In the genomic region with DNA sequence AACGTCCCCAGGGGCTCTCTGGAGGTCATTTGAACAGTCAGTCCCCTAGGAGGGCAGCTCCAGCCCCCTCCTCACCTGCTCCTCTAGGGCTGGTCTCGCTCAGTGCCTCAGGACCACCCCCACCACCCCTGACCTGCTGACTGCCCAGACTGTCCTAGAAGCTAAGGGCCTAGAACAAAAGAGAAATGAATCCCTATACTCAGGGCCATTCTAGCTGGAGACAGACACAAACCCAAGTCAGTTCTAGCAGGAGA, we compare ENCODE assay signal across 27 cellular contexts.
DNase-seq lines count a peak whose midpoint lies in the region; ATAC-seq, FAIRE-seq and TF ChIP-seq lines count a peak whose summit lies in the region.
"Had no signal": no experiment of that assay in that cellular context is flagged by ENCODE, and none has a peak within 500 bp of the region (broad histone marks: within the 10 kb centered on the region; RNA-seq: fewer than 3 reads in every experiment).

No MANE protein-coding gene starts in this region.

- no peaks in the 10 kb centered on the region for H3K23me2 ChIP-seq in H1 (ENCODE audit: low read depth, low read length)

- H3K27me3 ChIP-seq in left ventricle myocardium inferior (ENCODE audit: low read depth) (no peaks in the 10 kb centered on the region), H1 (replicated peaks in 1 of 4; ENCODE audit: control insufficient read depth in 3 of 4, extremely low read depth in 1 of 4, insufficient read depth in 3 of 4, low read length in 3 of 4) (no peaks in the 10 kb centered on the region; a peak in 3 of 7 replicates), upper lobe of right lung (no peaks in the 10 kb centered on the region), GM23248 (replicated peaks; ENCODE audit: insufficient read depth) (no peaks in the 10 kb centered on the region)

- H3K36me3 ChIP-seq in left ventricle myocardium inferior (no peaks in the 10 kb centered on the region), H1 (ENCODE audit: control insufficient read depth in 2 of 4, insufficient read depth in 4 of 4, low read length in 3 of 4) (no peaks in the 10 kb centered on the region), upper lobe of right lung (no peaks in the 10 kb centered on the region), GM23248 (ENCODE audit: low read depth) (no peaks in the 10 kb centered on the region)

- no peak for TF ChIP-seq POLR2A in H1 (IDR thresholded peaks at IDR 0.05; ENCODE audit: control extremely low read depth in 1 of 2, low read depth in 2 of 2, low read length in 2 of 2)

- no peaks in the 10 kb centered on the region for H4K20me1 ChIP-seq in H1 (replicated peaks in 1 of 2; ENCODE audit: control insufficient read depth in 1 of 2, insufficient read depth in 2 of 2, low read length in 2 of 2)
- H4K20me1 ChIP-seq in GM23248 (ENCODE audit: insufficient read depth) = no peaks in the 10 kb centered on the region

- H3K4me3 Mint-ChIP-seq in nephron progenitor cell = no peak overlapping the region
- H3K4me3 Mint-ChIP-seq: activated T-cell treated with anti-CD3 and anti-CD28 coated beads, Interleukin-2, amount 50 U/mL, for 72 hours; IgD-negative memory B cell; T-helper 2 cell treated with Interferon-gamma antibody and Interleukin-4, amounts not matched to agents 5 μg/mL and 100 μg/mL, for 36 hours had no signal

- peak overlapping the region; percentile 59 for H4K91ac ChIP-seq in H1 (replicated peaks; ENCODE audit: insufficient read length, low read length)

- intact Hi-C loops in left ventricle myocardium inferior (cut with micrococcal nuclease) (no loop called here), Right ventricle myocardium inferior (cut with DNase I) (no loop called here), upper lobe of right lung (cut with DNase I) (no loop called here)

- WGBS in H1 (ENCODE audit: extremely low coverage in 1 of 2, insufficient coverage in 1 of 2, insufficient read length in 1 of 2, insufficient replicate concordance in 2 of 2, low coverage in 1 of 2, low lambda C conversion rate in 2 of 2, missing lambda C conversion rate in 1 of 2), 2 experiments = 29% methylated on average over 1 of the region's 2 CpGs; no CpG with 5 or more reads in 1 of the 2 experiments
- WGBS in GM23248 (ENCODE audit: low coverage in 1 of 2, low lambda C conversion rate in 2 of 2, missing lambda C conversion rate in 2 of 2), 2 experiments = 93 to 97% methylated on average over 2 of the region's 2 CpGs

- POLR2A ChIA-PET in H1 (lab: Charles Lee; ENCODE audit: partially characterized antibody) = interaction anchor here (1.0 to 1.5 kb wide), 3 partner anchors 12 to 121 kb away, joined by 3 to 7 read pairs (median 6); a partner anchor contains a TSS

- H2AFZ ChIP-seq in H1 (ENCODE audit: low read length) (no peak overlapping the region), GM23248 (no peak overlapping the region)

- TF ChIP-seq CTCF in left ventricle myocardium inferior (IDR thresholded peaks at IDR 0.05; ENCODE audit: borderline replicate concordance) (no peak), H1 (IDR thresholded peaks at IDR 0.05; ENCODE audit: control extremely low read depth in 1 of 3, insufficient read depth in 1 of 3, low read depth in 1 of 3, low read length in 3 of 3) (no peak), nephron progenitor cell (IDR thresholded peaks at IDR 0.05) (no peak), upper lobe of right lung (IDR thresholded peaks at IDR 0.05) (no peak)

- H3K27me3 Mint-ChIP-seq in nephron progenitor cell (ENCODE audit: low read depth, poor library complexity) = peaks cover 8% of the 10 kb centered on the region

- in situ Hi-C loops in GM23248 (cut with MboI) = no loop called here

- no peak overlapping the region for H3K9ac ChIP-seq in H1 (replicated peaks in 1 of 4; ENCODE audit: extremely low read depth in 1 of 4, low read depth in 3 of 4, low read length in 3 of 4)
- H3K9ac ChIP-seq in GM23248 = no peak overlapping the region

- H3K4me1 ChIP-seq in left ventricle myocardium inferior (peaks cover 84% of the 10 kb centered on the region), H1 (replicated peaks in 1 of 4; ENCODE audit: control insufficient read depth in 3 of 4, insufficient read depth in 4 of 4, low read length in 3 of 4) (peaks cover 4 to 11% (median 8%) of the 10 kb centered on the region in 4 experiments), upper lobe of right lung (peaks cover 18% of the 10 kb centered on the region), GM23248 (ENCODE audit: insufficient read depth) (peaks cover 13% of the 10 kb centered on the region)

- H3K27ac ChIP-seq in left ventricle myocardium inferior (replicated peaks) = peak overlapping the region; percentile 89
- H3K27ac ChIP-seq in H1 (ENCODE audit: low read depth, low read length) = no peak overlapping the region
- no peak overlapping the region for H3K27ac ChIP-seq in upper lobe of right lung
- H3K27ac ChIP-seq in GM23248 = no peak overlapping the region

- no peaks in the 10 kb centered on the region for H3K79me1 ChIP-seq in H1 (ENCODE audit: low read depth, low read length)

- peak overlapping the region; percentile 83; the same call in 1 of the 2 replicates for H3K18ac ChIP-seq in H1 (ENCODE audit: extremely low read depth, low read length)

- no peaks in the 10 kb centered on the region for H3K36me3 Mint-ChIP-seq in nephron progenitor cell (ENCODE audit: low read depth)
- H3K36me3 Mint-ChIP-seq: activated naive CD4-positive, alpha-beta T cell treated with anti-CD3 and anti-CD28 coated beads, Interleukin-2, amount 50 U/mL, for 72 hours had no signal

- no peak overlapping the region for H4K8ac ChIP-seq in H1 (ENCODE audit: extremely low read depth, insufficient read depth, low read length)

- H3K9me3 ChIP-seq in left ventricle myocardium inferior (replicated peaks) (no peaks in the 10 kb centered on the region), H1 (ENCODE audit: insufficient read depth in 2 of 2, low read depth in 1 of 2, low read length in 1 of 2) (no peaks in the 10 kb centered on the region), upper lobe of right lung (no peaks in the 10 kb centered on the region), GM23248 (ENCODE audit: low read depth) (no peaks in the 10 kb centered on the region)

- H3K23ac ChIP-seq in H1 (ENCODE audit: insufficient read length) = no peak overlapping the region

- no peaks in the 10 kb centered on the region for H3K9me2 ChIP-seq in GM23248 (ENCODE audit: insufficient read depth)

- H3K14ac ChIP-seq in H1 (ENCODE audit: insufficient read length) = no peak overlapping the region

- H3K4me3 ChIP-seq in left ventricle myocardium inferior (no peak overlapping the region), H1 (ENCODE audit: extremely low read depth in 1 of 4, insufficient read depth in 2 of 4, low read depth in 3 of 4, low read length in 4 of 4) (no peak overlapping the region), upper lobe of right lung (no peak overlapping the region), GM23248 (no peak overlapping the region)

- H2AK5ac ChIP-seq in H1 (ENCODE audit: low read depth, low read length) = 0 out of 2 replicates have a peak overlapping the region, but pooled peaks have one; percentile 19

- no peak for TF ChIP-seq EP300 in H1 (IDR thresholded peaks at IDR 0.05; ENCODE audit: borderline replicate concordance in 1 of 2, low read depth in 2 of 2, low read length in 2 of 2)

- H3K4me2 ChIP-seq in H1 (ENCODE audit: insufficient read depth in 1 of 2, low read depth in 2 of 2, low read length in 2 of 2) (0 out of 4 replicates have a peak overlapping the region, but pooled peaks of 1 of the 2 experiments have one; percentile 5), GM23248 (ENCODE audit: unreplicated experiment) (no peak overlapping the region)

- no peak for TF ChIP-seq RAD21 in H1 (IDR thresholded peaks at IDR 0.05 in 1 of 2, conservative IDR thresholded peaks at IDR 0.05 in 1 of 2; ENCODE audit: low read depth in 2 of 2, low read length in 2 of 2)

- H3K4ac ChIP-seq in H1 (replicated peaks; ENCODE audit: insufficient read length, low read depth, low read length) = no peak overlapping the region

- H2BK120ac ChIP-seq in H1 (replicated peaks; ENCODE audit: low read depth, low read length) = no peak overlapping the region

- H3F3A ChIP-seq in GM23248 (ENCODE audit: insufficient read depth) = peaks cover 2% of the 10 kb centered on the region; the same call in 1 of the 2 replicates

- ATAC-seq in Right ventricle myocardium inferior = no peak
- no peak for ATAC-seq in upper lobe of right lung
- ATAC-seq: activated naive CD4-positive, alpha-beta T cell treated with anti-CD3 and anti-CD28 coated beads, Interleukin-2, amount 50 U/mL, for 72 hours; activated T-cell treated with anti-CD3 and anti-CD28 coated beads, Interleukin-2, amount 50 U/mL, for 72 hours; stimulated activated naive CD8-positive, alpha-beta T cell treated with anti-CD3 and anti-CD28 coated beads, Interleukin-15, Interleukin-2, amounts not matched to agents 100 U/mL and 50 U/mL, for 24 hours had no signal

- no peaks in the 10 kb centered on the region for H3K79me2 ChIP-seq in H1 (ENCODE audit: control insufficient read depth in 1 of 2, insufficient read depth in 2 of 2, low read length in 2 of 2)
- H3K79me2 ChIP-seq in GM23248 (ENCODE audit: insufficient read depth) = no peaks in the 10 kb centered on the region

- H2BK5ac ChIP-seq in H1 (ENCODE audit: low read depth, low read length) = 0 out of 2 replicates have a peak overlapping the region, but pooled peaks have one; percentile 71

- no peak overlapping the region for H3K56ac ChIP-seq in H1 (replicated peaks; ENCODE audit: insufficient read length, low read depth, low read length)

- no peaks in the 10 kb centered on the region for H3K9me3 Mint-ChIP-seq in nephron progenitor cell
- H3K9me3 Mint-ChIP-seq: activated naive CD4-positive, alpha-beta T cell treated with anti-CD3 and anti-CD28 coated beads, Interleukin-2, amount 50 U/mL, for 72 hours; activated T-cell treated with anti-CD3 and anti-CD28 coated beads, Interleukin-2, amount 50 U/mL, for 72 hours; IgD-negative memory B cell; T-helper 2 cell treated with Interferon-gamma antibody and Interleukin-4, amounts not matched to agents 5 μg/mL and 100 μg/mL, for 36 hours had no signal

- H2BK20ac ChIP-seq in H1 (ENCODE audit: low read length) = 0 out of 2 replicates have a peak overlapping the region, but pooled peaks have one; percentile 72

- peak overlapping the region; percentile 87 for H2BK12ac ChIP-seq in H1 (ENCODE audit: low read depth, low read length)

- no peak for DNase-seq in left ventricle myocardium inferior
- DNase-seq in Right ventricle myocardium inferior (ENCODE audit: missing footprints) = no peak
- no peak for DNase-seq in H1 (ENCODE audit: low read depth in 1 of 2, low spot score in 2 of 2)
- DNase-seq in nephron progenitor cell = no peak
- peak; percentile 32 for DNase-seq in upper lobe of right lung
- DNase-seq in H4 (ENCODE audit: low spot score) = no peak
- DNase-seq in GM23248 = no peak
- DNase-seq in GM19238 (ENCODE audit: insufficient read length, low spot score) = no peak
- DNase-seq: activated CD4-positive, CD25-positive, alpha-beta regulatory T cell; activated CD8-positive, alpha-beta memory T cell treated with anti-CD3 and anti-CD28 coated beads for 24 hours; activated T-cell treated with anti-CD3 and anti-CD28 coated beads, Interleukin-2, amount 50 U/mL, for 72 hours; C1 segment of cervical spinal cord; DMS 273 treated with DMSO at 0.1 percent for 48 hours; foreskin melanocyte; GDM1; HCEC 1CT; MM.1S; NCI-H1694; NCI-H774; nucleus accumbens; stimulated activated CD4-positive, alpha-beta T cell treated with anti-CD3 and anti-CD28 coated beads, Interleukin-1b, Interleukin-23, amount 100 ng/mL, for 48 hours; stimulated activated naive CD8-positive, alpha-beta T cell treated with anti-CD3 and anti-CD28 coated beads, Interleukin-15, Interleukin-2, amounts not matched to agents 100 U/mL and 50 U/mL, for 24 hours had no signal

- H3K4me1 Mint-ChIP-seq in nephron progenitor cell = peaks cover 71% of the 10 kb centered on the region
- H3K4me1 Mint-ChIP-seq: IgD-negative memory B cell had no signal

- H3K27ac Mint-ChIP-seq in nephron progenitor cell = peak overlapping the region; percentile 94
- H3K27ac Mint-ChIP-seq: activated T-cell treated with anti-CD3 and anti-CD28 coated beads, Interleukin-2, amount 50 U/mL, for 72 hours; IgD-negative memory B cell; T-helper 2 cell treated with Interferon-gamma antibody and Interleukin-4, amounts not matched to agents 5 μg/mL and 100 μg/mL, for 36 hours had no signal

- no peak for FAIRE-seq in H1 (lab: Jason Lieb, UNC)
- FAIRE-seq: A204.1, colon had no signal

- H2BK15ac ChIP-seq in H1 (ENCODE audit: low read length) = no peak overlapping the region

- CTCF ChIA-PET in H1 (lab: Charles Lee; ENCODE audit: partially characterized antibody) = interaction anchor here (0.7 to 2.2 kb wide), 16 partner anchors 8 to 126 kb away, joined by 3 to 9 read pairs (median 4); a partner anchor contains a TSS

- no peak overlapping the region for H4K5ac ChIP-seq in H1 (ENCODE audit: insufficient read length, low read depth, low read length)
